1 cellular context compared by ENCODE assay signal in the genomic region with DNA sequence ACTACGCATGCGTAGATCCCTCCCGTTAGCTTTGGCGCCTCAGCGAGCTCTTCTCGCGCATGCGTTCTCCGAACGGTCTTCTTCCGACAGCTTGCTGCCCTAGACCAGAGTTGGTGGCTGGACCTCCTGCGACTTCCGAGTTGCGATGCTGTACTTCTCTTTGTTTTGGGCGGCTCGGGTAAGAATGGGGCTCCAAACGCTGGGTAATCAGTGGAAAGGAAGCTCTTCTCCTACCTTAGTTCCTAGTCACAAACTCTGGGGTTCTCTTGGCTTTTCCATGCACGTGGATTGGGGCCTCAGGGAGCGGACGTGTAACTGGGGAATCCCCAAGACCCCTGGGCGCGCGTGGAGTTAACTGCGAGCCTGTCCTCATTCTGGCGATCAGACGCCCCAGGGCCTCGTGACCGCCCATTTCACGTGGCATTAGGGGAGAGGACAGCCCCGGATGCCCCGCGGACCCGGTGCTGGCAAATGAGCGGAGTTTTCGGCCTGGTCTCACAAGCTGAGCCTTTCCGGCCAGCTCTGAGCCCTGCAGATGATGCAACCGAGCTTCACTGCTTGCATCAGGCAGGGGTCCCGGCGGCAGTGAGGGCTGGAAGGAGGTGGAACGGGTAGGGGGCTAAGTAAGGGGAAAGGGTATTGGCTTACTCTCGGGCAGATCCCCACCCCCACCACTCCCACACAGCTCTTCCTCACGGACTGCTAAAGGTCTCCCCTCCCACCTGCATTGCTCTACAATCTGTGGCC.
TF ChIP-seq lines count a peak whose summit lies in the region.

A gene (plus strand): TSS at position 78 of the 747 bp plus-strand sequence. CDS start 68 bp downstream, at position 146.

TF ChIP-seq in K562, 482 proteins besides CTCF, POLR2A, EP300 and RAD21 (continued from another document and continues in another):
- TF ChIP-seq, protein P1, sequence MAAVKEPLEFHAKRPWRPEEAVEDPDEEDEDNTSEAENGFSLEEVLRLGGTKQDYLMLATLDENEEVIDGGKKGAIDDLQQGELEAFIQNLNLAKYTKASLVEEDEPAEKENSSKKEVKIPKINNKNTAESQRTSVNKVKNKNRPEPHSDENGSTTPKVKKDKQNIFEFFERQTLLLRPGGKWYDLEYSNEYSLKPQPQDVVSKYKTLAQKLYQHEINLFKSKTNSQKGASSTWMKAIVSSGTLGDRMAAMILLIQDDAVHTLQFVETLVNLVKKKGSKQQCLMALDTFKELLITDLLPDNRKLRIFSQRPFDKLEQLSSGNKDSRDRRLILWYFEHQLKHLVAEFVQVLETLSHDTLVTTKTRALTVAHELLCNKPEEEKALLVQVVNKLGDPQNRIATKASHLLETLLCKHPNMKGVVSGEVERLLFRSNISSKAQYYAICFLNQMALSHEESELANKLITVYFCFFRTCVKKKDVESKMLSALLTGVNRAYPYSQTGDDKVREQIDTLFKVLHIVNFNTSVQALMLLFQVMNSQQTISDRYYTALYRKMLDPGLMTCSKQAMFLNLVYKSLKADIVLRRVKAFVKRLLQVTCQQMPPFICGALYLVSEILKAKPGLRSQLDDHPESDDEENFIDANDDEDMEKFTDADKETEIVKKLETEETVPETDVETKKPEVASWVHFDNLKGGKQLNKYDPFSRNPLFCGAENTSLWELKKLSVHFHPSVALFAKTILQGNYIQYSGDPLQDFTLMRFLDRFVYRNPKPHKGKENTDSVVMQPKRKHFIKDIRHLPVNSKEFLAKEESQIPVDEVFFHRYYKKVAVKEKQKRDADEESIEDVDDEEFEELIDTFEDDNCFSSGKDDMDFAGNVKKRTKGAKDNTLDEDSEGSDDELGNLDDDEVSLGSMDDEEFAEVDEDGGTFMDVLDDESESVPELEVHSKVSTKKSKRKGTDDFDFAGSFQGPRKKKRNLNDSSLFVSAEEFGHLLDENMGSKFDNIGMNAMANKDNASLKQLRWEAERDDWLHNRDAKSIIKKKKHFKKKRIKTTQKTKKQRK (IDR thresholded peaks at IDR 0.05; ENCODE audit: borderline replicate concordance, low read depth, low read length), result no peak
- TF ChIP-seq ZNF780A (CRISPR knock-in tag; IDR thresholded peaks at IDR 0.05) (no peak), ZNF140 (CRISPR knock-in tag; IDR thresholded peaks at IDR 0.05) (no peak), ZNF766 (CRISPR knock-in tag; conservative IDR thresholded peaks at IDR 0.05) (no peak), ZNF143 (CRISPR knock-in tag; IDR thresholded peaks at IDR 0.05) (peak; percentile 87; the same call in 1 of the 2 replicates), CBX1 (IDR thresholded peaks at IDR 0.05; ENCODE audit: low read depth) (no peak), ZFPM2 (CRISPR knock-in tag; IDR thresholded peaks at IDR 0.05) (0 out of 2 replicates have a peak, but pooled peaks have one; percentile 65), SMC3 (conservative IDR thresholded peaks at IDR 0.05; ENCODE audit: insufficient read depth, low read depth, low read length) (no peak), SLC30A9 (CRISPR knock-in tag; IDR thresholded peaks at IDR 0.05) (no peak), XRCC4 (IDR thresholded peaks at IDR 0.05; ENCODE audit: extremely low read depth, insufficient read depth, insufficient read length) (no peak), JUNB (CRISPR knock-in tag; conservative IDR thresholded peaks at IDR 0.05) (no peak), PCBP1 (IDR thresholded peaks at IDR 0.05; ENCODE audit: low read depth, low read length, poor library complexity, severe bottlenecking) (no peak), NFIC (IDR thresholded peaks at IDR 0.05) (peak; percentile 28), PHB (CRISPR knock-in tag; IDR thresholded peaks at IDR 0.05) (no peak), IFI16 (CRISPR knock-in tag; IDR thresholded peaks at IDR 0.05) (no peak), ZNF668 (CRISPR knock-in tag; IDR thresholded peaks at IDR 0.05) (no peak), CSDE1 (IDR thresholded peaks at IDR 0.05) (no peak), KDM4B (IDR thresholded peaks at IDR 0.05; ENCODE audit: borderline replicate concordance in 2 of 2, low read depth in 1 of 2) (no peak), GTF2E2 (tag; IDR thresholded peaks at IDR 0.05) (peak; percentile 32; the same call in 1 of the 2 replicates)
- TF ChIP-seq, protein P2, sequence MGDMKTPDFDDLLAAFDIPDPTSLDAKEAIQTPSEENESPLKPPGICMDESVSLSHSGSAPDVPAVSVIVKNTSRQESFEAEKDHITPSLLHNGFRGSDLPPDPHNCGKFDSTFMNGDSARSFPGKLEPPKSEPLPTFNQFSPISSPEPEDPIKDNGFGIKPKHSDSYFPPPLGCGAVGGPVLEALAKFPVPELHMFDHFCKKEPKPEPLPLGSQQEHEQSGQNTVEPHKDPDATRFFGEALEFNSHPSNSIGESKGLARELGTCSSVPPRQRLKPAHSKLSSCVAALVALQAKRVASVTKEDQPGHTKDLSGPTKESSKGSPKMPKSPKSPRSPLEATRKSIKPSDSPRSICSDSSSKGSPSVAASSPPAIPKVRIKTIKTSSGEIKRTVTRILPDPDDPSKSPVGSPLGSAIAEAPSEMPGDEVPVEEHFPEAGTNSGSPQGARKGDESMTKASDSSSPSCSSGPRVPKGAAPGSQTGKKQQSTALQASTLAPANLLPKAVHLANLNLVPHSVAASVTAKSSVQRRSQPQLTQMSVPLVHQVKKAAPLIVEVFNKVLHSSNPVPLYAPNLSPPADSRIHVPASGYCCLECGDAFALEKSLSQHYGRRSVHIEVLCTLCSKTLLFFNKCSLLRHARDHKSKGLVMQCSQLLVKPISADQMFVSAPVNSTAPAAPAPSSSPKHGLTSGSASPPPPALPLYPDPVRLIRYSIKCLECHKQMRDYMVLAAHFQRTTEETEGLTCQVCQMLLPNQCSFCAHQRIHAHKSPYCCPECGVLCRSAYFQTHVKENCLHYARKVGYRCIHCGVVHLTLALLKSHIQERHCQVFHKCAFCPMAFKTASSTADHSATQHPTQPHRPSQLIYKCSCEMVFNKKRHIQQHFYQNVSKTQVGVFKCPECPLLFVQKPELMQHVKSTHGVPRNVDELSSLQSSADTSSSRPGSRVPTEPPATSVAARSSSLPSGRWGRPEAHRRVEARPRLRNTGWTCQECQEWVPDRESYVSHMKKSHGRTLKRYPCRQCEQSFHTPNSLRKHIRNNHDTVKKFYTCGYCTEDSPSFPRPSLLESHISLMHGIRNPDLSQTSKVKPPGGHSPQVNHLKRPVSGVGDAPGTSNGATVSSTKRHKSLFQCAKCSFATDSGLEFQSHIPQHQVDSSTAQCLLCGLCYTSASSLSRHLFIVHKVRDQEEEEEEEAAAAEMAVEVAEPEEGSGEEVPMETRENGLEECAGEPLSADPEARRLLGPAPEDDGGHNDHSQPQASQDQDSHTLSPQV (IDR thresholded peaks at IDR 0.05), result peak; percentile 43
- TF ChIP-seq, protein P3, sequence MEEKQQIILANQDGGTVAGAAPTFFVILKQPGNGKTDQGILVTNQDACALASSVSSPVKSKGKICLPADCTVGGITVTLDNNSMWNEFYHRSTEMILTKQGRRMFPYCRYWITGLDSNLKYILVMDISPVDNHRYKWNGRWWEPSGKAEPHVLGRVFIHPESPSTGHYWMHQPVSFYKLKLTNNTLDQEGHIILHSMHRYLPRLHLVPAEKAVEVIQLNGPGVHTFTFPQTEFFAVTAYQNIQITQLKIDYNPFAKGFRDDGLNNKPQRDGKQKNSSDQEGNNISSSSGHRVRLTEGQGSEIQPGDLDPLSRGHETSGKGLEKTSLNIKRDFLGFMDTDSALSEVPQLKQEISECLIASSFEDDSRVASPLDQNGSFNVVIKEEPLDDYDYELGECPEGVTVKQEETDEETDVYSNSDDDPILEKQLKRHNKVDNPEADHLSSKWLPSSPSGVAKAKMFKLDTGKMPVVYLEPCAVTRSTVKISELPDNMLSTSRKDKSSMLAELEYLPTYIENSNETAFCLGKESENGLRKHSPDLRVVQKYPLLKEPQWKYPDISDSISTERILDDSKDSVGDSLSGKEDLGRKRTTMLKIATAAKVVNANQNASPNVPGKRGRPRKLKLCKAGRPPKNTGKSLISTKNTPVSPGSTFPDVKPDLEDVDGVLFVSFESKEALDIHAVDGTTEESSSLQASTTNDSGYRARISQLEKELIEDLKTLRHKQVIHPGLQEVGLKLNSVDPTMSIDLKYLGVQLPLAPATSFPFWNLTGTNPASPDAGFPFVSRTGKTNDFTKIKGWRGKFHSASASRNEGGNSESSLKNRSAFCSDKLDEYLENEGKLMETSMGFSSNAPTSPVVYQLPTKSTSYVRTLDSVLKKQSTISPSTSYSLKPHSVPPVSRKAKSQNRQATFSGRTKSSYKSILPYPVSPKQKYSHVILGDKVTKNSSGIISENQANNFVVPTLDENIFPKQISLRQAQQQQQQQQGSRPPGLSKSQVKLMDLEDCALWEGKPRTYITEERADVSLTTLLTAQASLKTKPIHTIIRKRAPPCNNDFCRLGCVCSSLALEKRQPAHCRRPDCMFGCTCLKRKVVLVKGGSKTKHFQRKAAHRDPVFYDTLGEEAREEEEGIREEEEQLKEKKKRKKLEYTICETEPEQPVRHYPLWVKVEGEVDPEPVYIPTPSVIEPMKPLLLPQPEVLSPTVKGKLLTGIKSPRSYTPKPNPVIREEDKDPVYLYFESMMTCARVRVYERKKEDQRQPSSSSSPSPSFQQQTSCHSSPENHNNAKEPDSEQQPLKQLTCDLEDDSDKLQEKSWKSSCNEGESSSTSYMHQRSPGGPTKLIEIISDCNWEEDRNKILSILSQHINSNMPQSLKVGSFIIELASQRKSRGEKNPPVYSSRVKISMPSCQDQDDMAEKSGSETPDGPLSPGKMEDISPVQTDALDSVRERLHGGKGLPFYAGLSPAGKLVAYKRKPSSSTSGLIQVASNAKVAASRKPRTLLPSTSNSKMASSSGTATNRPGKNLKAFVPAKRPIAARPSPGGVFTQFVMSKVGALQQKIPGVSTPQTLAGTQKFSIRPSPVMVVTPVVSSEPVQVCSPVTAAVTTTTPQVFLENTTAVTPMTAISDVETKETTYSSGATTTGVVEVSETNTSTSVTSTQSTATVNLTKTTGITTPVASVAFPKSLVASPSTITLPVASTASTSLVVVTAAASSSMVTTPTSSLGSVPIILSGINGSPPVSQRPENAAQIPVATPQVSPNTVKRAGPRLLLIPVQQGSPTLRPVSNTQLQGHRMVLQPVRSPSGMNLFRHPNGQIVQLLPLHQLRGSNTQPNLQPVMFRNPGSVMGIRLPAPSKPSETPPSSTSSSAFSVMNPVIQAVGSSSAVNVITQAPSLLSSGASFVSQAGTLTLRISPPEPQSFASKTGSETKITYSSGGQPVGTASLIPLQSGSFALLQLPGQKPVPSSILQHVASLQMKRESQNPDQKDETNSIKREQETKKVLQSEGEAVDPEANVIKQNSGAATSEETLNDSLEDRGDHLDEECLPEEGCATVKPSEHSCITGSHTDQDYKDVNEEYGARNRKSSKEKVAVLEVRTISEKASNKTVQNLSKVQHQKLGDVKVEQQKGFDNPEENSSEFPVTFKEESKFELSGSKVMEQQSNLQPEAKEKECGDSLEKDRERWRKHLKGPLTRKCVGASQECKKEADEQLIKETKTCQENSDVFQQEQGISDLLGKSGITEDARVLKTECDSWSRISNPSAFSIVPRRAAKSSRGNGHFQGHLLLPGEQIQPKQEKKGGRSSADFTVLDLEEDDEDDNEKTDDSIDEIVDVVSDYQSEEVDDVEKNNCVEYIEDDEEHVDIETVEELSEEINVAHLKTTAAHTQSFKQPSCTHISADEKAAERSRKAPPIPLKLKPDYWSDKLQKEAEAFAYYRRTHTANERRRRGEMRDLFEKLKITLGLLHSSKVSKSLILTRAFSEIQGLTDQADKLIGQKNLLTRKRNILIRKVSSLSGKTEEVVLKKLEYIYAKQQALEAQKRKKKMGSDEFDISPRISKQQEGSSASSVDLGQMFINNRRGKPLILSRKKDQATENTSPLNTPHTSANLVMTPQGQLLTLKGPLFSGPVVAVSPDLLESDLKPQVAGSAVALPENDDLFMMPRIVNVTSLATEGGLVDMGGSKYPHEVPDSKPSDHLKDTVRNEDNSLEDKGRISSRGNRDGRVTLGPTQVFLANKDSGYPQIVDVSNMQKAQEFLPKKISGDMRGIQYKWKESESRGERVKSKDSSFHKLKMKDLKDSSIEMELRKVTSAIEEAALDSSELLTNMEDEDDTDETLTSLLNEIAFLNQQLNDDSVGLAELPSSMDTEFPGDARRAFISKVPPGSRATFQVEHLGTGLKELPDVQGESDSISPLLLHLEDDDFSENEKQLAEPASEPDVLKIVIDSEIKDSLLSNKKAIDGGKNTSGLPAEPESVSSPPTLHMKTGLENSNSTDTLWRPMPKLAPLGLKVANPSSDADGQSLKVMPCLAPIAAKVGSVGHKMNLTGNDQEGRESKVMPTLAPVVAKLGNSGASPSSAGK (IDR thresholded peaks at IDR 0.05), result peak; percentile 80
- TF ChIP-seq, protein P4, sequence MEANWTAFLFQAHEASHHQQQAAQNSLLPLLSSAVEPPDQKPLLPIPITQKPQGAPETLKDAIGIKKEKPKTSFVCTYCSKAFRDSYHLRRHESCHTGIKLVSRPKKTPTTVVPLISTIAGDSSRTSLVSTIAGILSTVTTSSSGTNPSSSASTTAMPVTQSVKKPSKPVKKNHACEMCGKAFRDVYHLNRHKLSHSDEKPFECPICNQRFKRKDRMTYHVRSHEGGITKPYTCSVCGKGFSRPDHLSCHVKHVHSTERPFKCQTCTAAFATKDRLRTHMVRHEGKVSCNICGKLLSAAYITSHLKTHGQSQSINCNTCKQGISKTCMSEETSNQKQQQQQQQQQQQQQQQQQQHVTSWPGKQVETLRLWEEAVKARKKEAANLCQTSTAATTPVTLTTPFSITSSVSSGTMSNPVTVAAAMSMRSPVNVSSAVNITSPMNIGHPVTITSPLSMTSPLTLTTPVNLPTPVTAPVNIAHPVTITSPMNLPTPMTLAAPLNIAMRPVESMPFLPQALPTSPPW (CRISPR knock-in tag; IDR thresholded peaks at IDR 0.05), result no peak
- TF ChIP-seq, protein P5, sequence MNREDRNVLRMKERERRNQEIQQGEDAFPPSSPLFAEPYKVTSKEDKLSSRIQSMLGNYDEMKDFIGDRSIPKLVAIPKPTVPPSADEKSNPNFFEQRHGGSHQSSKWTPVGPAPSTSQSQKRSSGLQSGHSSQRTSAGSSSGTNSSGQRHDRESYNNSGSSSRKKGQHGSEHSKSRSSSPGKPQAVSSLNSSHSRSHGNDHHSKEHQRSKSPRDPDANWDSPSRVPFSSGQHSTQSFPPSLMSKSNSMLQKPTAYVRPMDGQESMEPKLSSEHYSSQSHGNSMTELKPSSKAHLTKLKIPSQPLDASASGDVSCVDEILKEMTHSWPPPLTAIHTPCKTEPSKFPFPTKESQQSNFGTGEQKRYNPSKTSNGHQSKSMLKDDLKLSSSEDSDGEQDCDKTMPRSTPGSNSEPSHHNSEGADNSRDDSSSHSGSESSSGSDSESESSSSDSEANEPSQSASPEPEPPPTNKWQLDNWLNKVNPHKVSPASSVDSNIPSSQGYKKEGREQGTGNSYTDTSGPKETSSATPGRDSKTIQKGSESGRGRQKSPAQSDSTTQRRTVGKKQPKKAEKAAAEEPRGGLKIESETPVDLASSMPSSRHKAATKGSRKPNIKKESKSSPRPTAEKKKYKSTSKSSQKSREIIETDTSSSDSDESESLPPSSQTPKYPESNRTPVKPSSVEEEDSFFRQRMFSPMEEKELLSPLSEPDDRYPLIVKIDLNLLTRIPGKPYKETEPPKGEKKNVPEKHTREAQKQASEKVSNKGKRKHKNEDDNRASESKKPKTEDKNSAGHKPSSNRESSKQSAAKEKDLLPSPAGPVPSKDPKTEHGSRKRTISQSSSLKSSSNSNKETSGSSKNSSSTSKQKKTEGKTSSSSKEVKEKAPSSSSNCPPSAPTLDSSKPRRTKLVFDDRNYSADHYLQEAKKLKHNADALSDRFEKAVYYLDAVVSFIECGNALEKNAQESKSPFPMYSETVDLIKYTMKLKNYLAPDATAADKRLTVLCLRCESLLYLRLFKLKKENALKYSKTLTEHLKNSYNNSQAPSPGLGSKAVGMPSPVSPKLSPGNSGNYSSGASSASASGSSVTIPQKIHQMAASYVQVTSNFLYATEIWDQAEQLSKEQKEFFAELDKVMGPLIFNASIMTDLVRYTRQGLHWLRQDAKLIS (CRISPR knock-in tag; IDR thresholded peaks at IDR 0.05), result no peak; the same call in 1 of the 2 replicates
- TF ChIP-seq, protein P6, sequence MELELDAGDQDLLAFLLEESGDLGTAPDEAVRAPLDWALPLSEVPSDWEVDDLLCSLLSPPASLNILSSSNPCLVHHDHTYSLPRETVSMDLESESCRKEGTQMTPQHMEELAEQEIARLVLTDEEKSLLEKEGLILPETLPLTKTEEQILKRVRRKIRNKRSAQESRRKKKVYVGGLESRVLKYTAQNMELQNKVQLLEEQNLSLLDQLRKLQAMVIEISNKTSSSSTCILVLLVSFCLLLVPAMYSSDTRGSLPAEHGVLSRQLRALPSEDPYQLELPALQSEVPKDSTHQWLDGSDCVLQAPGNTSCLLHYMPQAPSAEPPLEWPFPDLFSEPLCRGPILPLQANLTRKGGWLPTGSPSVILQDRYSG (tag; conservative IDR thresholded peaks at IDR 0.05; ENCODE audit: low read depth), result no peak
